ENCODE assay signal across 8 cellular contexts in genomic region chr10:30784896-30785605, GRCh38.
DNase-seq lines count a peak whose midpoint lies in the region; ATAC-seq and TF ChIP-seq lines count a peak whose summit lies in the region.

No MANE protein-coding gene starts in this region.

- H3K27ac Mint-ChIP-seq in chondrocyte (ENCODE audit: unreplicated experiment), result peak overlapping the region; percentile 71

- TF ChIP-seq CTCF in chondrocyte (IDR thresholded peaks at IDR 0.05), result no peak

- peak overlapping the region; percentile 42 for H3K4me3 ChIP-seq in skeletal muscle cell (ENCODE audit: low read depth, low read length)

- no peaks in the 10 kb centered on the region for H3K27me3 Mint-ChIP-seq in chondrocyte (ENCODE audit: low read depth)

- H3K36me3 Mint-ChIP-seq in chondrocyte (ENCODE audit: low read depth), result no peaks in the 10 kb centered on the region

- H3K9me3 Mint-ChIP-seq in chondrocyte (ENCODE audit: low read depth), result no peaks in the 10 kb centered on the region

- peak; percentile 24 for ATAC-seq in HG03432 (IDR thresholded peaks at IDR 0.05; ENCODE audit: unreplicated experiment)
- ATAC-seq in HG03565 (IDR thresholded peaks at IDR 0.05; ENCODE audit: unreplicated experiment), result no peak
- no peak for ATAC-seq in GM18907 (IDR thresholded peaks at IDR 0.05; ENCODE audit: unreplicated experiment)

- in situ Hi-C loops in Caki2 (cut with HindIII; ENCODE audit: low pct_unique_long_range_greater_than_20kb, low sequenced_read_pairs), result no loop called here

- peaks cover 30% of the 10 kb centered on the region for H3K4me1 Mint-ChIP-seq in chondrocyte (ENCODE audit: low read depth)

- peak; percentile 19 for DNase-seq in Caki2 (ENCODE audit: low read depth)
- peak; percentile 1 for DNase-seq in SW480 (ENCODE audit: low spot score)
- DNase-seq in chondrocyte (ENCODE audit: low spot score), result no peak
- peak; percentile 82 for DNase-seq in inferior parietal cortex (ENCODE audit: extremely low spot score)
- DNase-seq in skeletal muscle cell (ENCODE audit: low read depth), result peak; percentile 38

- peak overlapping the region; percentile 79 for H3K4me3 Mint-ChIP-seq in chondrocyte (ENCODE audit: unreplicated experiment)
